1 cellular context compared by ENCODE assay signal in genomic region chr19:34772697-34773554, GRCh38.
TF ChIP-seq lines count a peak whose summit lies in the region.

TSS of gene ZNF599 (minus strand) at chr19:34773215. CDS start at chr19:34772841, 374 bp downstream.

TF ChIP-seq in GM12878, 131 proteins besides CTCF, POLR2A, EP300 and RAD21 (continued from another document and continues in another):
- TF ChIP-seq PAX8 (IDR thresholded peaks at IDR 0.05), result no peak
- TF ChIP-seq ZBTB33 (IDR thresholded peaks at IDR 0.05), result no peak
- no peak for TF ChIP-seq RAD51 (IDR thresholded peaks at IDR 0.05)
- peak; percentile 95 for TF ChIP-seq ELK1 (IDR thresholded peaks at IDR 0.05; ENCODE audit: low read depth, low read length)
- peak; percentile 66 for TF ChIP-seq PKNOX1 (IDR thresholded peaks at IDR 0.05)
- no peak for TF ChIP-seq NFYA (IDR thresholded peaks at IDR 0.05; ENCODE audit: borderline replicate concordance, low read depth, low read length)
- TF ChIP-seq CEBPB (IDR thresholded peaks at IDR 0.05; ENCODE audit: borderline replicate concordance in 1 of 2, low read depth in 2 of 2, low read length in 2 of 2), result no peak
- TF ChIP-seq HDGF (IDR thresholded peaks at IDR 0.05), result no peak
- no peak for TF ChIP-seq SKIL (IDR thresholded peaks at IDR 0.05; ENCODE audit: low read depth, poor library complexity, severe bottlenecking)
- TF ChIP-seq ETV6 (conservative IDR thresholded peaks at IDR 0.05 in 1 of 2, IDR thresholded peaks at IDR 0.05 in 1 of 2; ENCODE audit: borderline replicate concordance in 1 of 2, low read depth in 1 of 2), result no peak
- TF ChIP-seq SPI1 (IDR thresholded peaks at IDR 0.05; ENCODE audit: borderline replicate concordance, insufficient read depth, low read depth, low read length), result no peak
- TF ChIP-seq NFXL1 (IDR thresholded peaks at IDR 0.05; ENCODE audit: borderline replicate concordance), result no peak
- TF ChIP-seq CBFB (IDR thresholded peaks at IDR 0.05; ENCODE audit: low read depth), result peak; percentile 89
- TF ChIP-seq CREM (IDR thresholded peaks at IDR 0.05; ENCODE audit: low read depth), result peak; percentile 87
- TF ChIP-seq USF1 (IDR thresholded peaks at IDR 0.05; ENCODE audit: borderline replicate concordance, extremely low read length, insufficient read depth, low read depth, low read length), result no peak
- no peak for TF ChIP-seq ZBED1 (IDR thresholded peaks at IDR 0.05; ENCODE audit: borderline replicate concordance)
- TF ChIP-seq POU2F2 (IDR thresholded peaks at IDR 0.05; ENCODE audit: borderline replicate concordance, low read depth, low read length), result no peak
- TF ChIP-seq SMARCA5 (IDR thresholded peaks at IDR 0.05), result no peak
- TF ChIP-seq KLF5 (IDR thresholded peaks at IDR 0.05; ENCODE audit: partially characterized antibody), result peak; percentile 68
- peak; percentile 86 for TF ChIP-seq NR2C1 (IDR thresholded peaks at IDR 0.05)
- TF ChIP-seq WRNIP1 (IDR thresholded peaks at IDR 0.05; ENCODE audit: borderline replicate concordance, low read depth, low read length), result no peak
- TF ChIP-seq SMAD5 (IDR thresholded peaks at IDR 0.05; ENCODE audit: low read depth), result no peak
- no peak for TF ChIP-seq ATF7 (IDR thresholded peaks at IDR 0.05; ENCODE audit: low read depth)
- no peak for TF ChIP-seq ZBTB4 (CRISPR knock-in tag; IDR thresholded peaks at IDR 0.05)
- no peak for TF ChIP-seq ZZZ3 (IDR thresholded peaks at IDR 0.05; ENCODE audit: control insufficient read depth, insufficient read length, low read depth)
- no peak for TF ChIP-seq SUZ12 (IDR thresholded peaks at IDR 0.05; ENCODE audit: unreplicated experiment)
- no peak for TF ChIP-seq USF2 (IDR thresholded peaks at IDR 0.05; ENCODE audit: borderline replicate concordance, low read depth, low read length)
- TF ChIP-seq ZBTB40 (IDR thresholded peaks at IDR 0.05; ENCODE audit: borderline replicate concordance), result peak; percentile 94
- TF ChIP-seq MXI1 (IDR thresholded peaks at IDR 0.05; ENCODE audit: low read depth, low read length), result peak; percentile 81
- peak; percentile 51 to 72; a peak in 3 of 4 replicates for TF ChIP-seq SRF (IDR thresholded peaks at IDR 0.05; ENCODE audit: low read depth in 2 of 2, low read length in 2 of 2)
- TF ChIP-seq STAT1 (conservative IDR thresholded peaks at IDR 0.05), result no peak
- TF ChIP-seq YY1 (IDR thresholded peaks at IDR 0.05; ENCODE audit: low read depth, low read length), result peak; percentile 75
- peak; percentile 45 for TF ChIP-seq E2F8 (IDR thresholded peaks at IDR 0.05; ENCODE audit: low read depth, partially characterized antibody)
- TF ChIP-seq RB1 (IDR thresholded peaks at IDR 0.05; ENCODE audit: borderline replicate concordance), result peak; percentile 39; the same call in 1 of the 2 replicates
- no peak for TF ChIP-seq FOXK2 (IDR thresholded peaks at IDR 0.05)
- TF ChIP-seq YBX1 (IDR thresholded peaks at IDR 0.05), result no peak
- no peak for TF ChIP-seq E2F4 (IDR thresholded peaks at IDR 0.05; ENCODE audit: low read depth, low read length)
- TF ChIP-seq HDAC2 (IDR thresholded peaks at IDR 0.05), result no peak
- no peak for TF ChIP-seq BRCA1 (IDR thresholded peaks at IDR 0.05; ENCODE audit: low read depth, low read length)
- TF ChIP-seq CHD2 (IDR thresholded peaks at IDR 0.05; ENCODE audit: borderline replicate concordance, low read depth, low read length), result peak; percentile 89
- 0 out of 2 replicates have a peak, but pooled peaks have one; percentile 20 for TF ChIP-seq NR2F1 (conservative IDR thresholded peaks at IDR 0.05)
